9 cellular contexts compared by ENCODE assay signal in the genomic region with DNA sequence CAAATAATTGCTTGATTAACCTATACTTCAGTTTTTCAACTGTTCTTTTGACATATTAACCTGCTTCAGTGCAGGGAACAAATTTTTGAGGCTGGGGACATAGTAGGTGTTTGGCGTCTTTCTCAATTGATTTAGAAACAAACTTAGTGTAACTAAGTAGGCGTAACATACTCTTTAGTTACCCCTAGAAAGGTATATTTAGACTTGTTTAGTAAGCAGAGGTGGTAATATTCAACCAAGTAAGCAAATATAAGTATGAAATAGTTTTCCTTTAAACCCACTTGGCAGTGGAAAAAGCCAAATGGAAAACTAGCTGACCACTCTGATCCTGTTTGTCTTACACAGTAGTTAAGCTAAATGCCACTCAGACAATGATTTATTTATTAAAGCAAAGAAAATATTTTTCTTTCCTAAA.
A peak's percentile ranks its signal among the peaks of the same experiment; 100 is the strongest.
DNase-seq lines count a peak whose midpoint lies in the region; ATAC-seq, FAIRE-seq and TF ChIP-seq lines count a peak whose summit lies in the region.
"Had no signal": no experiment of that assay in that cellular context is flagged by ENCODE, and none has a peak within 500 bp of the region (broad histone marks: within the 10 kb centered on the region; RNA-seq: fewer than 3 reads in every experiment).

No MANE protein-coding gene starts in this region.

- no peak for DNase-seq in CD8-positive, alpha-beta memory T cell
- DNase-seq in H54 (ENCODE audit: insufficient read length, low spot score) (no peak), MCF 10A (ENCODE audit: unreplicated experiment) (no peak), NCI-H2081 treated with DMSO at 0.1 percent for 48 hours (lab: John Stamatoyannopoulos, UW) (no peak), DMS79 treated with DMSO at 0.1 percent for 48 hours (lab: John Stamatoyannopoulos, UW) (no peak)
- DNase-seq: hypothalamus had no signal

- POLR2A ChIA-PET in CD8-positive, alpha-beta memory T cell (lab: Charles Lee) = no interaction called here
- POLR2A ChIA-PET in MCF 10A (lab: Yijun Ruan, JAX) = interaction anchor here (0.6 to 3.3 kb wide), 15 partner anchors 8 to 1146 kb away, joined by 3 to 20 read pairs (median 4); partner anchors contain the start of gene MBNL1

- FAIRE-seq in H54 (lab: Jason Lieb, UNC) = peak; percentile 45

- peaks cover 89% of the 10 kb centered on the region for H3K4me1 ChIP-seq in CD8-positive, alpha-beta memory T cell (ENCODE audit: insufficient read depth, low read length)

- intact Hi-C loops in MCF 10A (cut with micrococcal nuclease) = no loop called here

- CTCF ChIA-PET in CD8-positive, alpha-beta memory T cell (lab: Charles Lee) = no interaction called here
- CTCF ChIA-PET in MCF 10A (lab: Yijun Ruan, JAX) = interaction anchor here (0.6 kb wide), 1 partner anchor 85 kb away, joined by 3 read pairs; no protein-coding TSS in a partner anchor

- no TSS peak for BruUV-seq in MCF 10A (replicated peaks; lab: Mats Ljungman, UMichigan)

- H3K36me3 Mint-ChIP-seq in CD8-positive, alpha-beta memory T cell = peaks cover 0 to 36% (median 10%) of the 10 kb centered on the region in 3 donors
- peaks cover 9% of the 10 kb centered on the region for H3K36me3 Mint-ChIP-seq in MCF 10A (ENCODE audit: insufficient read depth, unreplicated experiment)
- peaks cover 4% of the 10 kb centered on the region for H3K36me3 Mint-ChIP-seq in nephron (ENCODE audit: low read depth)

- H3K36me3 ChIP-seq in CD8-positive, alpha-beta memory T cell (ENCODE audit: insufficient read depth, low read length) = peaks cover 8% of the 10 kb centered on the region

- ATAC-seq in HG02840 (IDR thresholded peaks at IDR 0.05; ENCODE audit: low FRiP score, unreplicated experiment) (no peak), HG02588 (IDR thresholded peaks at IDR 0.05; ENCODE audit: unreplicated experiment) (no peak)

- peak overlapping the region; percentile 8 to 75 (median 49) for H3K4me3 Mint-ChIP-seq in CD8-positive, alpha-beta memory T cell
- H3K4me3 Mint-ChIP-seq in MCF 10A (ENCODE audit: unreplicated experiment) = peak overlapping the region; percentile 73
- peak overlapping the region in 2 of 3 experiments; percentile 9 to 56 for H3K4me3 Mint-ChIP-seq in nephron

- no peaks in the 10 kb centered on the region for H3K27me3 ChIP-seq in CD8-positive, alpha-beta memory T cell (ENCODE audit: insufficient read depth, low read length, poor library complexity, severe bottlenecking)

- H3K4me3 ChIP-seq in CD8-positive, alpha-beta memory T cell (ENCODE audit: low read length) = no peak overlapping the region

- H3K9me3 ChIP-seq in CD8-positive, alpha-beta memory T cell (ENCODE audit: low read length) = no peaks in the 10 kb centered on the region

- peaks cover 83 to 98% (median 95%) of the 10 kb centered on the region in 3 donors for H3K4me1 Mint-ChIP-seq in CD8-positive, alpha-beta memory T cell
- peaks cover 30% of the 10 kb centered on the region for H3K4me1 Mint-ChIP-seq in MCF 10A (ENCODE audit: insufficient read depth, unreplicated experiment)
- peaks cover 38% of the 10 kb centered on the region for H3K4me1 Mint-ChIP-seq in nephron

- no peaks in the 10 kb centered on the region for H3K27me3 Mint-ChIP-seq in CD8-positive, alpha-beta memory T cell
- H3K27me3 Mint-ChIP-seq in MCF 10A (ENCODE audit: insufficient read depth, unreplicated experiment) = no peaks in the 10 kb centered on the region
- H3K27me3 Mint-ChIP-seq in nephron (ENCODE audit: low read depth) = no peaks in the 10 kb centered on the region

- peak overlapping the region in 7 of 8 donors; percentile 8 to 70 (median 47) for H3K27ac Mint-ChIP-seq in CD8-positive, alpha-beta memory T cell
- peak overlapping the region; percentile 76 for H3K27ac Mint-ChIP-seq in MCF 10A (ENCODE audit: low read depth, unreplicated experiment)
- peak overlapping the region; percentile 59 to 80 (median 76) for H3K27ac Mint-ChIP-seq in nephron

- H3K9me3 Mint-ChIP-seq in CD8-positive, alpha-beta memory T cell = no peaks in the 10 kb centered on the region
- H3K9me3 Mint-ChIP-seq in MCF 10A (ENCODE audit: unreplicated experiment) = no peaks in the 10 kb centered on the region
- H3K9me3 Mint-ChIP-seq in nephron = no peaks in the 10 kb centered on the region

- H3K27ac ChIP-seq in CD8-positive, alpha-beta memory T cell (ENCODE audit: low read depth, low read length) = no peak overlapping the region

- no peak for TF ChIP-seq POLR2A in H54 (IDR thresholded peaks at IDR 0.05; ENCODE audit: low read depth, low read length)

- TF ChIP-seq CTCF in MCF 10A (IDR thresholded peaks at IDR 0.05; ENCODE audit: unreplicated experiment) = no peak
- TF ChIP-seq CTCF in nephron (IDR thresholded peaks at IDR 0.05; ENCODE audit: unreplicated experiment in 3 of 3) = no peak
